2 cellular contexts compared by ENCODE assay signal in the genomic region with DNA sequence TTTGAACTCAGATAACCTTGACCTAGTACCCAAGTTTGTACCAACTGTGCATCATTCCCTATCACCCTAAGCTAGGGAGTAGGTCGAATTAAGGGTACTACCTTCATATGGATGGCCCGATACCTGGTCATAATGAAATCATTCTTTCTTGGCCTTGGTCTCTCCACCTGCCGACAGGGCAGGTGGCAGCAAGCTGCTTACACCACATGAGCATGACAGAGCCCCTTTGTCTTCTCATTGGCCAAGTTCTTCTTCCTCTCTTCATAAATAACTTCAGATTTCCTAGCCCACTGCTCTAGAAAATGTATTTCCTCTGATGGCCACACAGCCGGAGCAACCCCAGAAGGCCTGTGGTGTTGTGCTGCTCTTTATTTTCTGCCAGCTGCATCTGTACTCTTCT.
TF ChIP-seq lines count a peak whose summit lies in the region.

No MANE protein-coding gene starts in this region.

TF ChIP-seq in WTC11, 78 proteins besides CTCF, POLR2A, EP300 and RAD21 (continued from another document):
- TF ChIP-seq, protein P1, sequence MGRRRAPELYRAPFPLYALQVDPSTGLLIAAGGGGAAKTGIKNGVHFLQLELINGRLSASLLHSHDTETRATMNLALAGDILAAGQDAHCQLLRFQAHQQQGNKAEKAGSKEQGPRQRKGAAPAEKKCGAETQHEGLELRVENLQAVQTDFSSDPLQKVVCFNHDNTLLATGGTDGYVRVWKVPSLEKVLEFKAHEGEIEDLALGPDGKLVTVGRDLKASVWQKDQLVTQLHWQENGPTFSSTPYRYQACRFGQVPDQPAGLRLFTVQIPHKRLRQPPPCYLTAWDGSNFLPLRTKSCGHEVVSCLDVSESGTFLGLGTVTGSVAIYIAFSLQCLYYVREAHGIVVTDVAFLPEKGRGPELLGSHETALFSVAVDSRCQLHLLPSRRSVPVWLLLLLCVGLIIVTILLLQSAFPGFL (CRISPR knock-in tag; IDR thresholded peaks at IDR 0.05; ENCODE audit: borderline replicate concordance) = no peak
- TF ChIP-seq FOXJ3 (CRISPR knock-in tag; IDR thresholded peaks at IDR 0.05; ENCODE audit: borderline replicate concordance) (no peak), ETV6 (CRISPR knock-in tag; IDR thresholded peaks at IDR 0.05) (no peak)

TF ChIP-seq in H1, 55 proteins besides CTCF, POLR2A, EP300 and RAD21 (continued from another document):
- no peak for TF ChIP-seq CBX8 (IDR thresholded peaks at IDR 0.05; ENCODE audit: borderline replicate concordance, low read depth, low read length)
- TF ChIP-seq CBX5 (IDR thresholded peaks at IDR 0.05; ENCODE audit: low read depth, low read length) = no peak
- TF ChIP-seq TBP (IDR thresholded peaks at IDR 0.05; ENCODE audit: low read depth, low read length) = no peak
- no peak for TF ChIP-seq SP1 (IDR thresholded peaks at IDR 0.05; ENCODE audit: low read depth, low read length)
- TF ChIP-seq TAF7 (optimal IDR thresholded peaks at IDR 0.05; ENCODE audit: borderline replicate concordance, low read depth, low read length) = no peak
- TF ChIP-seq NRF1 (IDR thresholded peaks at IDR 0.05; ENCODE audit: low read depth, low read length) = no peak
